25 cellular contexts compared by ENCODE assay signal in genomic region chrX:9790866-9791265, GRCh38. TPM values are rescaled to one million over a fixed set of nuclear protein-coding genes. Genes with fewer than 3 reads are reported as not detected.
"Had no signal": no experiment of that assay in that cellular context is flagged by ENCODE, and none has a peak within 500 bp of the region (broad histone marks: within the 10 kb centered on the region; RNA-seq: fewer than 3 reads in every experiment).

No MANE protein-coding gene starts in this region.

- H3K4me1 ChIP-seq: breast epithelium, prostate gland had no signal

- FAIRE-seq: frontal cortex had no signal

- H3K4me3 ChIP-seq: breast epithelium, left ventricle myocardium inferior, mucosa of descending colon, neural progenitor cell, prostate gland, suprapubic skin, transverse colon had no signal

- H3K36me3 ChIP-seq: breast epithelium, left ventricle myocardium inferior, neural progenitor cell, prostate gland, suprapubic skin, transverse colon had no signal

- H3K9me3 Mint-ChIP-seq: activated CD4-positive, alpha-beta memory T cell treated with anti-CD3 and anti-CD28 coated beads, Interleukin-2, amount 10 ng/mL, durations not matched to agents 7 days and 5 days; activated T-helper 2 cell treated with anti-CD3 and anti-CD28 coated beads, Interferon-gamma antibody, Interleukin-2, Interleukin-4, amounts not matched to agents 10 μg/mL and 5 μg/mL and 100 μg/mL, durations not matched to agents 14 hours and 24 hours and 36 hours; T-helper 2 cell treated with Interferon-gamma antibody and Interleukin-4, amounts not matched to agents 5 μg/mL and 100 μg/mL, for 36 hours had no signal

- H3K27me3 ChIP-seq: neural progenitor cell, transverse colon had no signal

- H3K4me1 Mint-ChIP-seq: activated CD4-positive, alpha-beta memory T cell treated with anti-CD3 and anti-CD28 coated beads, Interleukin-2, amount 10 ng/mL, durations not matched to agents 7 days and 5 days; naive B cell; stimulated activated naive CD8-positive, alpha-beta T cell treated with anti-CD3 and anti-CD28 coated beads, Interleukin-15, amount 100 ng/mL, for 72 hours had no signal

- DNase-seq: activated CD4-positive, alpha-beta memory T cell treated with anti-CD3 and anti-CD28 coated beads, Interleukin-2, amount 10 ng/mL, durations not matched to agents 7 days and 5 days; activated CD4-positive, alpha-beta T cell treated with anti-CD3 and anti-CD28 coated beads for 48 hours; activated CD4-positive, CD25-positive, alpha-beta regulatory T cell; activated CD8-positive, alpha-beta memory T cell treated with anti-CD3 and anti-CD28 coated beads, Interleukin-2, amount 10 ng/mL, durations not matched to agents 7 days and 5 days; activated naive CD4-positive, alpha-beta T cell treated with Interleukin-2 at 50 U/mL for 16 hours; aorta; cerebellar nuclear complex; effector CD4-positive, alpha-beta T cell; kidney glomerular epithelial cell; left ventricle myocardium inferior; mammary epithelial cell; mucosa of descending colon; naive B cell; right cardiac atrium; stimulated activated CD4-positive, alpha-beta T cell treated with anti-CD3 and anti-CD28 coated beads, Interleukin-4, amount 100 ng/mL, for 1 hour; stimulated activated naive CD8-positive, alpha-beta T cell treated with anti-CD3 and anti-CD28 coated beads, Interleukin-15, amount 100 ng/mL, for 72 hours; transverse colon had no signal

- H3K4me3 Mint-ChIP-seq: activated CD4-positive, alpha-beta memory T cell treated with anti-CD3 and anti-CD28 coated beads, Interleukin-2, amount 10 ng/mL, durations not matched to agents 7 days and 5 days; activated CD8-positive, alpha-beta memory T cell treated with anti-CD3 and anti-CD28 coated beads, Interleukin-2, amount 10 ng/mL, durations not matched to agents 7 days and 5 days; neural progenitor cell; stimulated activated naive CD8-positive, alpha-beta T cell treated with anti-CD3 and anti-CD28 coated beads, Interleukin-15, amount 100 ng/mL, for 72 hours; T-helper 2 cell treated with Interferon-gamma antibody and Interleukin-4, amounts not matched to agents 5 μg/mL and 100 μg/mL, for 36 hours had no signal

- H3K9ac ChIP-seq: neural progenitor cell had no signal

- H3K27ac Mint-ChIP-seq: activated CD4-positive, alpha-beta memory T cell treated with anti-CD3 and anti-CD28 coated beads, Interleukin-2, amount 10 ng/mL, durations not matched to agents 7 days and 5 days; activated CD8-positive, alpha-beta memory T cell treated with anti-CD3 and anti-CD28 coated beads, Interleukin-2, amount 10 ng/mL, durations not matched to agents 7 days and 5 days; activated T-helper 2 cell treated with anti-CD3 and anti-CD28 coated beads, Interferon-gamma antibody, Interleukin-2, Interleukin-4, amounts not matched to agents 10 μg/mL and 5 μg/mL and 100 μg/mL, durations not matched to agents 14 hours and 24 hours and 36 hours; neural progenitor cell; stimulated activated naive CD8-positive, alpha-beta T cell treated with anti-CD3 and anti-CD28 coated beads, Interleukin-15, amount 100 ng/mL, for 72 hours; T-helper 2 cell treated with Interferon-gamma antibody and Interleukin-4, amounts not matched to agents 5 μg/mL and 100 μg/mL, for 36 hours had no signal

- H3K9me3 ChIP-seq: left ventricle myocardium inferior, mucosa of descending colon, prostate gland, suprapubic skin, transverse colon had no signal

- H3K36me3 Mint-ChIP-seq: activated CD8-positive, alpha-beta memory T cell treated with anti-CD3 and anti-CD28 coated beads, Interleukin-2, amount 10 ng/mL, durations not matched to agents 7 days and 5 days had no signal

- ATAC-seq: activated CD8-positive, alpha-beta memory T cell treated with anti-CD3 and anti-CD28 coated beads, Interleukin-2, amount 10 ng/mL, durations not matched to agents 7 days and 5 days; mucosa of descending colon; right cardiac atrium; stimulated activated naive CD8-positive, alpha-beta T cell treated with anti-CD3 and anti-CD28 coated beads, Interleukin-15, amount 100 ng/mL, for 72 hours had no signal

- H3K27ac ChIP-seq: breast epithelium, left ventricle myocardium inferior, neural progenitor cell, prostate gland, suprapubic skin, transverse colon had no signal

- H2AFZ ChIP-seq: neural progenitor cell had no signal

RNA-seq across cellular contexts. Expression of gene SHROOM2, which starts 4.6 kb away (rescaled TPM):
- total RNA-seq: activated CD4-positive, alpha-beta memory T cell treated with anti-CD3 and anti-CD28 coated beads, Interleukin-2, amount 10 ng/mL, durations not matched to agents 7 days and 5 days; activated CD8-positive, alpha-beta memory T cell treated with anti-CD3 and anti-CD28 coated beads, Interleukin-2, amount 10 ng/mL, durations not matched to agents 7 days and 5 days; activated T-helper 2 cell treated with anti-CD3 and anti-CD28 coated beads, Interferon-gamma antibody, Interleukin-2, Interleukin-4, amounts not matched to agents 10 μg/mL and 5 μg/mL and 100 μg/mL, durations not matched to agents 14 hours and 24 hours and 36 hours had no signal

RNA-seq across cellular contexts. Expression of gene GPR143, which starts 25.2 kb away (rescaled TPM):
- total RNA-seq: activated CD4-positive, alpha-beta memory T cell treated with anti-CD3 and anti-CD28 coated beads, Interleukin-2, amount 10 ng/mL, durations not matched to agents 7 days and 5 days; activated CD8-positive, alpha-beta memory T cell treated with anti-CD3 and anti-CD28 coated beads, Interleukin-2, amount 10 ng/mL, durations not matched to agents 7 days and 5 days; activated T-helper 2 cell treated with anti-CD3 and anti-CD28 coated beads, Interferon-gamma antibody, Interleukin-2, Interleukin-4, amounts not matched to agents 10 μg/mL and 5 μg/mL and 100 μg/mL, durations not matched to agents 14 hours and 24 hours and 36 hours; left ventricle myocardium inferior; mammary epithelial cell; osteoblast had no signal
- polyA plus RNA-seq: mammary epithelial cell had no signal
